Comparison of ENCODE assay signal across 8 cellular contexts in genomic region chr15:56245871-56246814, GRCh38. TPM values are rescaled to one million over a fixed set of nuclear protein-coding genes. Genes with fewer than 3 reads are reported as not detected.
DNase-seq lines count a peak whose midpoint lies in the region; ATAC-seq and TF ChIP-seq lines count a peak whose summit lies in the region.

No MANE protein-coding gene starts in this region.

- DNase-seq in EH (ENCODE audit: low read depth) (peak; percentile 86), fibroblast of mammary gland (ENCODE audit: low read depth) (peak; percentile 88)
- DNase-seq in activated T-cell treated with anti-CD3 and anti-CD28 coated beads, Interleukin-2, amount 50 U/mL, for 4 hours, result peak; percentile 83
- DNase-seq in stimulated activated naive CD4-positive, alpha-beta T cell treated with Interleukin-2 at 50 U/mL for 16 hours (lab: John Stamatoyannopoulos, UW), result peak; percentile 85

- peak overlapping the region; percentile 49 for H3K27ac ChIP-seq in KMS-11

- H3K9me3 Mint-ChIP-seq in activated T-cell treated with anti-CD3 and anti-CD28 coated beads, Interleukin-2, amount 50 U/mL, for 4 hours, result no peaks in the 10 kb centered on the region
- no peaks in the 10 kb centered on the region for H3K9me3 Mint-ChIP-seq in nephron

- peak; percentile 98 for TF ChIP-seq CTCF in KMS-11 (conservative IDR thresholded peaks at IDR 0.05; ENCODE audit: low read depth, low read length)
- TF ChIP-seq CTCF in fibroblast of mammary gland (conservative IDR thresholded peaks at IDR 0.05; ENCODE audit: control insufficient read depth, insufficient read depth, low read depth, low read length), result peak; percentile 100
- peak; percentile 98 to 100 (median 99) for TF ChIP-seq CTCF in nephron (IDR thresholded peaks at IDR 0.05; ENCODE audit: unreplicated experiment in 3 of 3)

- peak; percentile 58 for ATAC-seq in GM21786 (IDR thresholded peaks at IDR 0.05; ENCODE audit: unreplicated experiment)
- peak; percentile 61 to 74 for ATAC-seq in activated T-cell treated with anti-CD3 and anti-CD28 coated beads, Interleukin-2, amount 50 U/mL, for 4 hours

- H4K20me1 ChIP-seq in KMS-11 (ENCODE audit: insufficient read depth), result no peaks in the 10 kb centered on the region

- H3K27ac Mint-ChIP-seq in nephron, result peak overlapping the region; percentile 98 to 99 (median 99)

- peaks cover 18% of the 10 kb centered on the region for H3K79me2 ChIP-seq in KMS-11 (ENCODE audit: insufficient read depth, low read depth)

- no peaks in the 10 kb centered on the region for H3K27me3 ChIP-seq in KMS-11 (ENCODE audit: insufficient read depth, low read depth)

- H3K4me1 Mint-ChIP-seq in activated T-cell treated with anti-CD3 and anti-CD28 coated beads, Interleukin-2, amount 50 U/mL, for 4 hours (ENCODE audit: low read depth), result peaks cover 34% of the 10 kb centered on the region
- H3K4me1 Mint-ChIP-seq in nephron, result peaks cover 30% of the 10 kb centered on the region

- no peaks in the 10 kb centered on the region for H3K27me3 Mint-ChIP-seq in activated T-cell treated with anti-CD3 and anti-CD28 coated beads, Interleukin-2, amount 50 U/mL, for 4 hours (ENCODE audit: low read depth)
- no peaks in the 10 kb centered on the region for H3K27me3 Mint-ChIP-seq in nephron (ENCODE audit: low read depth)

- H2AFZ ChIP-seq in KMS-11 (ENCODE audit: low read depth), result peak overlapping the region; percentile 95

- no peaks in the 10 kb centered on the region for H3K36me3 ChIP-seq in KMS-11 (ENCODE audit: insufficient read depth)

- peaks cover 34% of the 10 kb centered on the region for H3K4me1 ChIP-seq in KMS-11 (ENCODE audit: low read depth, poor library complexity, severe bottlenecking)

- H3K4me3 ChIP-seq in KMS-11 (IDR thresholded peaks at IDR 0.05; ENCODE audit: insufficient read depth, low read depth, low read length), result no peak overlapping the region
- H3K4me3 ChIP-seq in fibroblast of mammary gland (ENCODE audit: control insufficient read depth, low read depth, low read length), result peak overlapping the region; percentile 40

- H3K4me3 Mint-ChIP-seq in activated T-cell treated with anti-CD3 and anti-CD28 coated beads, Interleukin-2, amount 50 U/mL, for 4 hours, result peak overlapping the region; percentile 83
- peak overlapping the region; percentile 95 to 97 (median 96) for H3K4me3 Mint-ChIP-seq in nephron

- no peaks in the 10 kb centered on the region for H3K36me3 Mint-ChIP-seq in activated T-cell treated with anti-CD3 and anti-CD28 coated beads, Interleukin-2, amount 50 U/mL, for 4 hours (ENCODE audit: insufficient read depth)
- H3K36me3 Mint-ChIP-seq in nephron (ENCODE audit: low read depth), result peaks cover 3% of the 10 kb centered on the region

- peak overlapping the region; percentile 86 for H3K4me2 ChIP-seq in KMS-11

- H3K9ac ChIP-seq in KMS-11, result peak overlapping the region; percentile 35; the same call in 1 of the 2 replicates

TF ChIP-seq in PFSK-1, 5 proteins besides CTCF, POLR2A, EP300 and RAD21:
- TF ChIP-seq TAF1 (IDR thresholded peaks at IDR 0.05; ENCODE audit: borderline replicate concordance, insufficient read depth, low read length) (peak; percentile 55; the same call in 1 of the 2 replicates), POLR2AphosphoS5 (IDR thresholded peaks at IDR 0.05; ENCODE audit: low read depth, low read length) (peak; percentile 73; the same call in 1 of the 2 replicates), FOXP2 (optimal IDR thresholded peaks at IDR 0.05; ENCODE audit: borderline replicate concordance, extremely low read depth, extremely low read length, insufficient read depth) (peak; percentile 60), REST (IDR thresholded peaks at IDR 0.05; ENCODE audit: insufficient read depth in 1 of 2, low read depth in 2 of 2, low read length in 2 of 2) (no peak), SIN3A (IDR thresholded peaks at IDR 0.05; ENCODE audit: borderline replicate concordance, insufficient read depth, low read length) (no peak)

RNA-seq across cellular contexts. Expression of gene RFX7, which starts 2.5 kb away (rescaled TPM):
- polyA plus RNA-seq in PFSK-1 (2012; ENCODE audit: insufficient read length, low read depth), result 3.8 TPM
- total RNA-seq in activated T-cell treated with anti-CD3 and anti-CD28 coated beads, Interleukin-2, amount 50 U/mL, for 4 hours, result 10 to 100 TPM; 15.3 to 17.5 (median 17.3) TPM
